In genomic region chr19:28103916-28104315, GRCh38 we compare ENCODE assay signal across 1 cellular context.
TF ChIP-seq lines count a peak whose summit lies in the region.

No MANE protein-coding gene starts in this region.

TF ChIP-seq in IMR-90, 13 proteins besides CTCF, POLR2A, EP300 and RAD21:
- TF ChIP-seq RFX5 (IDR thresholded peaks at IDR 0.05; ENCODE audit: low read depth, low read length) (no peak), RCOR1 (IDR thresholded peaks at IDR 0.05; ENCODE audit: insufficient replicate concordance, low read length) (no peak), MAZ (IDR thresholded peaks at IDR 0.05; ENCODE audit: borderline replicate concordance, low read depth, low read length) (no peak), SMC3 (IDR thresholded peaks at IDR 0.05; ENCODE audit: low read depth, low read length) (no peak), CEBPB (IDR thresholded peaks at IDR 0.05; ENCODE audit: low read depth, low read length) (no peak), MAFK (IDR thresholded peaks at IDR 0.05; ENCODE audit: low read depth, low read length) (no peak), NFE2L2 (IDR thresholded peaks at IDR 0.05; ENCODE audit: low read depth, low read length) (no peak), CHD1 (IDR thresholded peaks at IDR 0.05; ENCODE audit: low read depth, low read length) (no peak), BHLHE40 (IDR thresholded peaks at IDR 0.05; ENCODE audit: low read depth, low read length) (no peak), FOS (IDR thresholded peaks at IDR 0.05; ENCODE audit: low read depth, low read length) (no peak), MXI1 (IDR thresholded peaks at IDR 0.05; ENCODE audit: borderline replicate concordance, low read depth, low read length) (no peak), USF2 (IDR thresholded peaks at IDR 0.05; ENCODE audit: low read depth, low read length) (no peak)
- TF ChIP-seq, protein P1, sequence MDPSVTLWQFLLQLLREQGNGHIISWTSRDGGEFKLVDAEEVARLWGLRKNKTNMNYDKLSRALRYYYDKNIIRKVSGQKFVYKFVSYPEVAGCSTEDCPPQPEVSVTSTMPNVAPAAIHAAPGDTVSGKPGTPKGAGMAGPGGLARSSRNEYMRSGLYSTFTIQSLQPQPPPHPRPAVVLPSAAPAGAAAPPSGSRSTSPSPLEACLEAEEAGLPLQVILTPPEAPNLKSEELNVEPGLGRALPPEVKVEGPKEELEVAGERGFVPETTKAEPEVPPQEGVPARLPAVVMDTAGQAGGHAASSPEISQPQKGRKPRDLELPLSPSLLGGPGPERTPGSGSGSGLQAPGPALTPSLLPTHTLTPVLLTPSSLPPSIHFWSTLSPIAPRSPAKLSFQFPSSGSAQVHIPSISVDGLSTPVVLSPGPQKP (IDR thresholded peaks at IDR 0.05; ENCODE audit: borderline replicate concordance, low read depth, low read length) = no peak
